Comparison of ENCODE assay signal across 30 cellular contexts in genomic region chr1:119593836-119594235, GRCh38.
"Had no signal": no experiment of that assay in that cellular context is flagged by ENCODE, and none has a peak within 500 bp of the region (broad histone marks: within the 10 kb centered on the region; RNA-seq: fewer than 3 reads in every experiment).

No MANE protein-coding gene starts in this region.

- H3K9me3 Mint-ChIP-seq: activated naive CD4-positive, alpha-beta T cell treated with anti-CD3 and anti-CD28 coated beads, Interleukin-2, amount 50 U/mL, for 72 hours; activated naive CD8-positive, alpha-beta T cell treated with anti-CD3 and anti-CD28 coated beads, Interleukin-2, amount 50 U/mL, for 24 hours; brain; T-helper 1 cell treated with Interleukin-12 subunit alpha and Interleukin-12 subunit beta and Interleukin-4 antibody, amounts not matched to agents 30 μg/mL and 1 μg/mL, for 36 hours; WTC11 had no signal

- H3K36me3 ChIP-seq: ascending aorta, cardiac muscle cell had no signal

- H3K27ac ChIP-seq: ascending aorta, cardiac muscle cell, SK-N-MC had no signal

- H3K9me3 ChIP-seq: ascending aorta had no signal

- H3K4me1 ChIP-seq: ascending aorta had no signal

- H3K27ac Mint-ChIP-seq: activated CD8-positive, alpha-beta T cell treated with anti-CD3 and anti-CD28 coated beads, Interleukin-2, amount 10 ng/mL, durations not matched to agents 7 days and 5 days; activated naive CD4-positive, alpha-beta T cell treated with anti-CD3 and anti-CD28 coated beads, Interleukin-2, amount 50 U/mL, for 72 hours; activated naive CD8-positive, alpha-beta T cell treated with anti-CD3 and anti-CD28 coated beads, Interleukin-2, amount 50 U/mL, for 24 hours; brain; T-helper 1 cell treated with Interleukin-12 subunit alpha and Interleukin-12 subunit beta and Interleukin-4 antibody, amounts not matched to agents 30 μg/mL and 1 μg/mL, for 36 hours; WTC11 had no signal

- H3K4me1 Mint-ChIP-seq: activated naive CD8-positive, alpha-beta T cell treated with anti-CD3 and anti-CD28 coated beads, Interleukin-2, amount 50 U/mL, for 24 hours; WTC11 had no signal

- ATAC-seq: activated CD8-positive, alpha-beta T cell treated with anti-CD3 and anti-CD28 coated beads, Interleukin-2, amount 10 ng/mL, durations not matched to agents 7 days and 5 days; activated naive CD4-positive, alpha-beta T cell treated with anti-CD3 and anti-CD28 coated beads, Interleukin-2, amount 50 U/mL, for 72 hours; activated naive CD8-positive, alpha-beta T cell treated with anti-CD3 and anti-CD28 coated beads, Interleukin-2, amount 50 U/mL, for 24 hours; Right ventricle myocardium inferior; WTC11 had no signal

- H3K36me3 Mint-ChIP-seq: activated naive CD4-positive, alpha-beta T cell treated with anti-CD3 and anti-CD28 coated beads, Interleukin-2, amount 50 U/mL, for 72 hours; WTC11 had no signal

- H3K4me3 Mint-ChIP-seq: activated CD8-positive, alpha-beta T cell treated with anti-CD3 and anti-CD28 coated beads, Interleukin-2, amount 10 ng/mL, durations not matched to agents 7 days and 5 days; activated naive CD8-positive, alpha-beta T cell treated with anti-CD3 and anti-CD28 coated beads, Interleukin-2, amount 50 U/mL, for 24 hours; brain; T-helper 1 cell treated with Interleukin-12 subunit alpha and Interleukin-12 subunit beta and Interleukin-4 antibody, amounts not matched to agents 30 μg/mL and 1 μg/mL, for 36 hours; WTC11 had no signal

- H3K27me3 ChIP-seq: ascending aorta, cardiac muscle cell had no signal

- H3K4me3 ChIP-seq: ascending aorta, cardiac muscle cell, SK-N-MC had no signal

- DNase-seq: activated CD4-positive, alpha-beta T cell treated with anti-CD3 and anti-CD28 coated beads for 48 hours; activated CD4-positive, alpha-beta T cell treated with anti-CD3 and anti-CD28 coated beads, Interleukin-2, amount 50 U/mL, for 4 hours; activated CD4-positive, CD25-positive, alpha-beta regulatory T cell treated with anti-CD3 and anti-CD28 coated beads, Interleukin-2, amount 50 U/mL, for 72 hours; activated CD8-positive, alpha-beta memory T cell treated with anti-CD3 and anti-CD28 coated beads, Interleukin-2, amount 50 U/mL, for 48 hours; activated CD8-positive, alpha-beta T cell treated with anti-CD3 and anti-CD28 coated beads, Interleukin-2, amount 10 ng/mL, durations not matched to agents 7 days and 5 days; activated effector memory CD4-positive, alpha-beta T cell treated with Interleukin-2 at 50 U/mL for 16 hours; activated naive CD4-positive, alpha-beta T cell treated with Interleukin-2 at 50 U/mL for 16 hours; activated naive CD8-positive, alpha-beta T cell treated with anti-CD3 and anti-CD28 coated beads, Interleukin-2, amount 50 U/mL, for 24 hours; activated T-cell treated with anti-CD3 and anti-CD28 coated beads, Interleukin-2, amount 50 U/mL, for 1 hour; amniotic stem cell; Kasumi-1; KBM-7; NCI-H1092 treated with DMSO at 0.1 percent for 48 hours; NCI-H1417 treated with DMSO at 0.1 percent for 48 hours; NCI-H1694; NCI-H2029; NCI-H2107; NCI-H345; NCI-H510A; NCI-H526 treated with DMSO at 0.1 percent for 48 hours; NCI-H82; RPMI8226 had no signal
